10 cellular contexts compared by ENCODE assay signal in genomic region chr4:18318682-18319410, GRCh38.
DNase-seq lines count a peak whose midpoint lies in the region; ATAC-seq, FAIRE-seq and TF ChIP-seq lines count a peak whose summit lies in the region.
"Had no signal": no experiment of that assay in that cellular context is flagged by ENCODE, and none has a peak within 500 bp of the region (broad histone marks: within the 10 kb centered on the region; RNA-seq: fewer than 3 reads in every experiment).

No MANE protein-coding gene starts in this region.

- peaks cover 0 to 3% of the 10 kb centered on the region in 2 experiments; a peak in 1 of 5 replicates for H3K4me1 ChIP-seq in K562 (replicated peaks in 1 of 2; ENCODE audit: control insufficient read depth in 2 of 2, insufficient read depth in 2 of 2, low read length in 2 of 2)
- H3K4me1 ChIP-seq in right atrium auricular region = no peaks in the 10 kb centered on the region
- H3K4me1 ChIP-seq in thyroid gland = no peaks in the 10 kb centered on the region

- TF ChIP-seq EP300 in K562 (IDR thresholded peaks at IDR 0.05; ENCODE audit: low read length) = no peak

- H2AFZ ChIP-seq in K562 (ENCODE audit: low read depth, low read length) = no peak overlapping the region

- no peak for TF ChIP-seq POLR2A in K562 (conservative IDR thresholded peaks at IDR 0.05)
- TF ChIP-seq POLR2A in thyroid gland (IDR thresholded peaks at IDR 0.05) = no peak

- H4K20me1 ChIP-seq in K562 (replicated peaks; ENCODE audit: control insufficient read depth, insufficient read depth, low read length) = no peaks in the 10 kb centered on the region; the same call in 1 of the 2 replicates

- 2% methylated on average over 22 of the region's 24 CpGs for WGBS in K562 (ENCODE audit: insufficient coverage, low coverage, missing lambda C conversion rate)
- 28% methylated on average over 23 to 24 of the region's 24 CpGs for WGBS in thyroid gland, 2 donors

- H3K27me3 Mint-ChIP-seq in activated CD4-positive, alpha-beta memory T cell treated with anti-CD3 and anti-CD28 coated beads for 36 hours = peaks cover 9% of the 10 kb centered on the region

- H3K4me3 ChIP-seq in K562 = no peak overlapping the region
- H3K4me3 ChIP-seq in right atrium auricular region = peak overlapping the region in 1 of 2 donors; percentile 7
- no peak overlapping the region for H3K4me3 ChIP-seq in thyroid gland (replicated peaks in 1 of 3)

- POLR2A ChIA-PET in K562 (lab: Yijun Ruan, JAX) = no interaction called here
- POLR2A ChIA-PET in activated CD4-positive, alpha-beta memory T cell treated with anti-CD3 and anti-CD28 coated beads for 36 hours (lab: Charles Lee) = no interaction called here

- no peaks in the 10 kb centered on the region for H3K36me3 ChIP-seq in K562 (ENCODE audit: control insufficient read depth, insufficient read depth, low read length)
- no peaks in the 10 kb centered on the region for H3K36me3 ChIP-seq in right atrium auricular region
- no peaks in the 10 kb centered on the region for H3K36me3 ChIP-seq in thyroid gland

- no peak overlapping the region for H3K27ac Mint-ChIP-seq in activated CD4-positive, alpha-beta memory T cell treated with anti-CD3 and anti-CD28 coated beads for 36 hours
- H3K27ac Mint-ChIP-seq: activated naive CD8-positive, alpha-beta T cell treated with anti-CD3 and anti-CD28 coated beads, Interleukin-2, amount 50 U/mL, for 24 hours had no signal

- no peaks in the 10 kb centered on the region for H3K36me3 Mint-ChIP-seq in activated CD4-positive, alpha-beta memory T cell treated with anti-CD3 and anti-CD28 coated beads for 36 hours

- H3K27me3 ChIP-seq in K562 (ENCODE audit: control insufficient read depth in 2 of 2, insufficient read depth in 2 of 2, low read length in 2 of 2) = no peaks in the 10 kb centered on the region
- no peaks in the 10 kb centered on the region for H3K27me3 ChIP-seq in right atrium auricular region
- H3K27me3 ChIP-seq in thyroid gland = no peaks in the 10 kb centered on the region

- no peaks in the 10 kb centered on the region for H3K9me3 Mint-ChIP-seq in activated CD4-positive, alpha-beta memory T cell treated with anti-CD3 and anti-CD28 coated beads for 36 hours
- H3K9me3 Mint-ChIP-seq: activated naive CD8-positive, alpha-beta T cell treated with anti-CD3 and anti-CD28 coated beads, Interleukin-2, amount 50 U/mL, for 24 hours; neural crest cell had no signal

- intact Hi-C loops in K562 (cut with micrococcal nuclease) (no loop called here), thyroid gland (cut with DNase I) (no loop called here)
- intact Hi-C loops in activated CD4-positive, alpha-beta memory T cell treated with anti-CD3 and anti-CD28 coated beads for 36 hours (cut with micrococcal nuclease) = no loop called here

- no peak overlapping the region for H3K27ac ChIP-seq in K562 (ENCODE audit: extremely low read depth, low read depth, low read length)
- no peak overlapping the region for H3K27ac ChIP-seq in right atrium auricular region
- H3K27ac ChIP-seq in thyroid gland = no peak overlapping the region

- no peak for ATAC-seq in K562
- ATAC-seq: activated naive CD8-positive, alpha-beta T cell treated with anti-CD3 and anti-CD28 coated beads, Interleukin-2, amount 50 U/mL, for 24 hours had no signal

- FAIRE-seq in K562 (lab: Jason Lieb, UNC) = no peak

- no TSS peak for BruUV-seq in K562 (replicated peaks; lab: Mats Ljungman, UMichigan)

- no peak for TF ChIP-seq RAD21 in K562 (CRISPR knock-in tag; conservative IDR thresholded peaks at IDR 0.05 in 1 of 2, IDR thresholded peaks at IDR 0.05 in 1 of 2)

- H3K9me3 ChIP-seq in K562 (replicated peaks; ENCODE audit: control insufficient read depth, insufficient read depth, low read depth, low read length) (no peaks in the 10 kb centered on the region), right atrium auricular region (no peaks in the 10 kb centered on the region), thyroid gland (no peaks in the 10 kb centered on the region)

- no peaks in the 10 kb centered on the region for H3K9me1 ChIP-seq in K562 (ENCODE audit: control insufficient read depth, insufficient read depth, low read length)

- no peaks in the 10 kb centered on the region for H3K4me1 Mint-ChIP-seq in activated CD4-positive, alpha-beta memory T cell treated with anti-CD3 and anti-CD28 coated beads for 36 hours (ENCODE audit: low read depth)
- H3K4me1 Mint-ChIP-seq: activated naive CD8-positive, alpha-beta T cell treated with anti-CD3 and anti-CD28 coated beads, Interleukin-2, amount 50 U/mL, for 24 hours had no signal

- in situ Hi-C loops in K562 (cut with MboI) = no loop called here

- TF ChIP-seq CTCF in K562 (IDR thresholded peaks at IDR 0.05 in 2 of 3, conservative IDR thresholded peaks at IDR 0.05 in 1 of 3; ENCODE audit: insufficient read depth in 2 of 3, low read depth in 1 of 3, low read length in 3 of 3) (no peak), right atrium auricular region (IDR thresholded peaks at IDR 0.05) (no peak), thyroid gland (IDR thresholded peaks at IDR 0.05) (no peak)

- H3K9ac ChIP-seq in K562 (ENCODE audit: insufficient read depth in 1 of 2, low read depth in 2 of 2, low read length in 2 of 2) = no peak overlapping the region

- H3K4me2 ChIP-seq in K562 (ENCODE audit: insufficient read depth, low read length) = no peak overlapping the region

- H3K79me2 ChIP-seq in K562 (ENCODE audit: control insufficient read depth, insufficient read depth, low read length) = no peaks in the 10 kb centered on the region

- no peak overlapping the region for H3K4me3 Mint-ChIP-seq in activated CD4-positive, alpha-beta memory T cell treated with anti-CD3 and anti-CD28 coated beads for 36 hours
- H3K4me3 Mint-ChIP-seq: activated naive CD8-positive, alpha-beta T cell treated with anti-CD3 and anti-CD28 coated beads, Interleukin-2, amount 50 U/mL, for 24 hours; neural crest cell had no signal

- CTCF ChIA-PET in K562 (lab: Yijun Ruan, JAX; ENCODE audit: low intra/inter-chr PET ratio) = no interaction called here
- CTCF ChIA-PET in activated CD4-positive, alpha-beta memory T cell treated with anti-CD3 and anti-CD28 coated beads for 36 hours (lab: Charles Lee) = interaction anchor here (0.8 kb wide), 1 partner anchor 11 kb away, joined by 3 read pairs; no protein-coding TSS in a partner anchor

- DNase-seq in ELF-1 (ENCODE audit: low read depth, low spot score) = peak; percentile 23
- DNase-seq in K562 (ENCODE audit: extremely low read depth in 1 of 4, low spot score in 3 of 4) = peak in 1 of 4 experiments; percentile 2
- peak; percentile 60 for DNase-seq in right atrium auricular region (ENCODE audit: low spot score)
- DNase-seq in pulmonary artery endothelial cell (ENCODE audit: low read depth, low spot score) = peak; percentile 86
- DNase-seq in activated CD4-positive, alpha-beta memory T cell treated with anti-CD3 and anti-CD28 coated beads for 36 hours = no peak
- no peak for DNase-seq in thyroid gland
- DNase-seq in activated T-cell treated with anti-CD3 and anti-CD28 coated beads, Interleukin-2, amount 50 U/mL, for 48 hours = no peak
- DNase-seq in activated naive CD4-positive, alpha-beta T cell treated with Interleukin-2 at 50 U/mL for 16 hours = no peak
- DNase-seq: activated naive CD8-positive, alpha-beta T cell treated with anti-CD3 and anti-CD28 coated beads, Interleukin-2, amount 50 U/mL, for 24 hours had no signal

TF ChIP-seq in K562, 482 proteins besides CTCF, POLR2A, EP300 and RAD21 (continues in another document):
- TF ChIP-seq ZFP1 (CRISPR knock-in tag; IDR thresholded peaks at IDR 0.05) (no peak), ZHX1 (conservative IDR thresholded peaks at IDR 0.05; ENCODE audit: low read length) (no peak), ELK1 (CRISPR knock-in tag; IDR thresholded peaks at IDR 0.05) (no peak), ZNF583 (CRISPR knock-in tag; IDR thresholded peaks at IDR 0.05) (no peak)

Comparison
In these comparisons a context has a peak if more than half of its experiments do, and no peak if none do; other contexts are left out.
1. DNase-seq: peak in ELF-1 (single experiment), right atrium auricular region (single experiment) and pulmonary artery endothelial cell (single experiment); none in activated CD4-positive, alpha-beta memory T cell treated with anti-CD3 and anti-CD28 coated beads for 36 hours (single experiment), thyroid gland (0 of 2), activated T-cell treated with anti-CD3 and anti-CD28 coated beads, Interleukin-2, amount 50 U/mL, for 48 hours (0 of 2) and activated naive CD4-positive, alpha-beta T cell treated with Interleukin-2 at 50 U/mL for 16 hours (single experiment).